In genomic region chr15:71252036-71252898, GRCh38 we compare ENCODE assay signal across 14 cellular contexts.
DNase-seq lines count a peak whose midpoint lies in the region; ATAC-seq and TF ChIP-seq lines count a peak whose summit lies in the region.
"Had no signal": no experiment of that assay in that cellular context is flagged by ENCODE, and none has a peak within 500 bp of the region (broad histone marks: within the 10 kb centered on the region; RNA-seq: fewer than 3 reads in every experiment).

No MANE protein-coding gene starts in this region.

- peaks cover 27 to 28% of the 10 kb centered on the region in 2 experiments for H3K4me1 ChIP-seq in HCT116 (ENCODE audit: control insufficient read depth in 1 of 2, insufficient read depth in 2 of 2, low read length in 2 of 2)
- peaks cover 26 to 35% of the 10 kb centered on the region in 2 experiments; a peak in 3 of 4 replicates for H3K4me1 ChIP-seq in SK-N-SH (ENCODE audit: control insufficient read depth in 1 of 2, insufficient read depth in 2 of 2, low read depth in 1 of 2, low read length in 1 of 2)
- H3K4me1 ChIP-seq in A673 (ENCODE audit: insufficient read depth, low read length, poor library complexity, severe bottlenecking) = no peaks in the 10 kb centered on the region

- no peaks in the 10 kb centered on the region for H3K9me3 ChIP-seq in HCT116 (ENCODE audit: control insufficient read depth in 1 of 2, insufficient read depth in 1 of 2, low read depth in 1 of 2, low read length in 2 of 2)
- H3K9me3 ChIP-seq in SK-N-SH = no peaks in the 10 kb centered on the region
- no peaks in the 10 kb centered on the region for H3K9me3 ChIP-seq in A673 (ENCODE audit: low read depth, low read length, poor library complexity, severe bottlenecking)

- WGBS in SK-N-SH (ENCODE audit: low lambda C conversion rate) = 0% methylated on average over 6 of the region's 6 CpGs

- H3K4me3 Mint-ChIP-seq in activated naive CD4-positive, alpha-beta T cell treated with anti-CD3 and anti-CD28 coated beads for 36 hours = no peak overlapping the region
- H3K4me3 Mint-ChIP-seq: activated CD4-positive, alpha-beta T cell treated with anti-CD3 and anti-CD28 coated beads, Interleukin-2, amount 10 ng/mL, durations not matched to agents 7 days and 5 days had no signal

- peak in 1 of 3 experiments; percentile 16; a peak in 1 of 6 replicates for TF ChIP-seq CTCF in HCT116 (IDR thresholded peaks at IDR 0.05 in 2 of 3, conservative IDR thresholded peaks at IDR 0.05 in 1 of 3; ENCODE audit: borderline replicate concordance in 1 of 3, insufficient read depth in 1 of 3, low read depth in 2 of 3, low read length in 2 of 3)
- peak; percentile 31 for TF ChIP-seq CTCF in SK-N-SH (IDR thresholded peaks at IDR 0.05)
- peak; percentile 15 for TF ChIP-seq CTCF in fibroblast of the aortic adventitia (IDR thresholded peaks at IDR 0.05; ENCODE audit: insufficient read depth, low read length)
- no peak for TF ChIP-seq CTCF in A673 (conservative IDR thresholded peaks at IDR 0.05; ENCODE audit: low read depth, low read length)

- H3K36me3 ChIP-seq in HCT116 (ENCODE audit: control insufficient read depth in 1 of 2, insufficient read depth in 2 of 2, low read length in 2 of 2) (no peaks in the 10 kb centered on the region), SK-N-SH (replicated peaks in 1 of 2; ENCODE audit: control insufficient read depth in 1 of 2, insufficient read depth in 2 of 2, low read length in 1 of 2) (peaks cover 0 to 12% of the 10 kb centered on the region in 2 experiments), A673 (ENCODE audit: insufficient read depth, low read length, poor library complexity, severe bottlenecking) (no peaks in the 10 kb centered on the region)

- TF ChIP-seq RAD21 in HCT116 (IDR thresholded peaks at IDR 0.05; ENCODE audit: low read depth) (no peak), SK-N-SH (IDR thresholded peaks at IDR 0.05; ENCODE audit: low read length) (0 out of 2 replicates have a peak, but pooled peaks have one; percentile 28)

- POLR2A ChIA-PET in HCT116 (lab: Charles Lee) (interaction anchor here (0.8 to 1.3 kb wide), 4 partner anchors 15 to 45 kb away, joined by 3 to 5 read pairs (median 3); no protein-coding TSS in a partner anchor), SK-N-SH (lab: Yijun Ruan, JAX) (no interaction called here), A673 (lab: Charles Lee; ENCODE audit: low non-redundant PET) (no interaction called here)

- no peaks in the 10 kb centered on the region for H3K9me3 Mint-ChIP-seq in activated naive CD4-positive, alpha-beta T cell treated with anti-CD3 and anti-CD28 coated beads for 36 hours
- H3K9me3 Mint-ChIP-seq: activated CD4-positive, alpha-beta T cell treated with anti-CD3 and anti-CD28 coated beads, Interleukin-2, amount 10 ng/mL, durations not matched to agents 7 days and 5 days had no signal

- H3K9ac ChIP-seq in HCT116 (ENCODE audit: low read length) = peak overlapping the region; percentile 19
- H3K9ac ChIP-seq in SK-N-SH = peak overlapping the region; percentile 57; the same call in 1 of the 2 replicates

- RAD21 ChIA-PET in HCT116 (lab: Charles Lee; ENCODE audit: low non-redundant PET in 1 of 2, low total read pairs in 2 of 2, uncharacterized antibody in 2 of 2, unreplicated experiment in 2 of 2) = no interaction called here

- H2AFZ ChIP-seq in HCT116 (ENCODE audit: low read depth, low read length, poor library complexity, severe bottlenecking) (no peak overlapping the region), SK-N-SH (ENCODE audit: low read depth) (no peak overlapping the region)

- H3K4me3 ChIP-seq in HCT116 (replicated peaks in 1 of 2; ENCODE audit: low read depth in 1 of 2, low read length in 2 of 2) (no peak overlapping the region), SK-N-SH (ENCODE audit: low read depth in 2 of 2, low read length in 1 of 2) (no peak overlapping the region), fibroblast of the aortic adventitia (ENCODE audit: low read depth, low read length) (no peak overlapping the region), A673 (ENCODE audit: low read depth, low read length, poor library complexity, severe bottlenecking) (no peak overlapping the region)
- H3K4me3 ChIP-seq: dorsolateral prefrontal cortex had no signal

- H4K20me1 ChIP-seq in HCT116 (ENCODE audit: insufficient read depth) (no peaks in the 10 kb centered on the region), SK-N-SH (ENCODE audit: insufficient read depth) (no peaks in the 10 kb centered on the region)

- H3K27me3 ChIP-seq in HCT116 (ENCODE audit: insufficient read depth, low read length) = no peaks in the 10 kb centered on the region
- no peaks in the 10 kb centered on the region for H3K27me3 ChIP-seq in SK-N-SH (ENCODE audit: insufficient read depth)
- H3K27me3 ChIP-seq in A673 (replicated peaks; ENCODE audit: insufficient read depth, low read depth, low read length, poor library complexity) = no peaks in the 10 kb centered on the region

- peak; percentile 86 for ATAC-seq in HCT116
- no peak for ATAC-seq in HG02973 (IDR thresholded peaks at IDR 0.05; ENCODE audit: unreplicated experiment)

- H3K4me2 ChIP-seq in HCT116 (ENCODE audit: low read length) (peak overlapping the region; percentile 58), SK-N-SH (0 out of 2 replicates have a peak overlapping the region, but pooled peaks have one; percentile 23)

- TF ChIP-seq POLR2A in HCT116 (IDR thresholded peaks at IDR 0.05; ENCODE audit: borderline replicate concordance, extremely low read depth, insufficient read depth, insufficient read length) = peak; percentile 43

- peak overlapping the region; percentile 71 for H3K27ac ChIP-seq in HCT116 (ENCODE audit: low read depth, low read length)
- H3K27ac ChIP-seq in SK-N-SH (ENCODE audit: low read depth in 2 of 2, low read length in 1 of 2) = peak overlapping the region; percentile 91 to 99
- no peak overlapping the region for H3K27ac ChIP-seq in A673 (ENCODE audit: low read depth, low read length, poor library complexity, severe bottlenecking)

- no peaks in the 10 kb centered on the region for H3K79me2 ChIP-seq in HCT116 (ENCODE audit: insufficient read depth, low read length)
- no peaks in the 10 kb centered on the region for H3K79me2 ChIP-seq in SK-N-SH (ENCODE audit: insufficient read depth)

- H3K27ac Mint-ChIP-seq in activated naive CD4-positive, alpha-beta T cell treated with anti-CD3 and anti-CD28 coated beads for 36 hours = no peak overlapping the region
- H3K27ac Mint-ChIP-seq: activated CD4-positive, alpha-beta T cell treated with anti-CD3 and anti-CD28 coated beads, Interleukin-2, amount 10 ng/mL, durations not matched to agents 7 days and 5 days had no signal

- peak; percentile 83 for DNase-seq in HCT116 (ENCODE audit: low read depth, low spot score)
- peak; percentile 62 for DNase-seq in SK-N-SH
- peak; percentile 77 for DNase-seq in fibroblast of the aortic adventitia (ENCODE audit: low read depth)
- DNase-seq in pulmonary artery endothelial cell (ENCODE audit: low read depth, low spot score) = peak; percentile 43
- no peak for DNase-seq in activated naive CD4-positive, alpha-beta T cell treated with anti-CD3 and anti-CD28 coated beads for 36 hours
- DNase-seq in central memory CD4-positive, alpha-beta T cell = no peak
- DNase-seq in A673 (ENCODE audit: low spot score) = no peak
- DNase-seq: activated CD4-positive, alpha-beta T cell treated with anti-CD3 and anti-CD28 coated beads, Interleukin-2, amount 10 ng/mL, durations not matched to agents 7 days and 5 days; activated naive CD4-positive, alpha-beta T cell; COR-L47; dorsolateral prefrontal cortex; midbrain; NCI-H524 treated with DMSO at 0.1 percent for 48 hours had no signal

- H3F3A ChIP-seq in SK-N-SH (replicated peaks; ENCODE audit: insufficient read depth) = peaks cover 37% of the 10 kb centered on the region

- intact Hi-C loops in HCT116 (cut with micrococcal nuclease) (no loop called here), A673 (cut with micrococcal nuclease; ENCODE audit: unreplicated experiment) (no loop called here)
- intact Hi-C loops in activated naive CD4-positive, alpha-beta T cell treated with anti-CD3 and anti-CD28 coated beads for 36 hours (cut with micrococcal nuclease) = no loop called here

- TSS peak; percentile 50 for BruUV-seq in HCT116 (replicated peaks; lab: Mats Ljungman, UMichigan)
- no TSS peak for BruUV-seq in A673 (replicated peaks; lab: Mats Ljungman, UMichigan)

- no peaks in the 10 kb centered on the region for H3K4me1 Mint-ChIP-seq in activated naive CD4-positive, alpha-beta T cell treated with anti-CD3 and anti-CD28 coated beads for 36 hours (ENCODE audit: low read depth)
- H3K4me1 Mint-ChIP-seq: activated CD4-positive, alpha-beta T cell treated with anti-CD3 and anti-CD28 coated beads, Interleukin-2, amount 10 ng/mL, durations not matched to agents 7 days and 5 days had no signal

- CTCF ChIA-PET in HCT116 (lab: Charles Lee) (interaction anchor here (0.8 to 1.2 kb wide), 2 partner anchors 15 to 188 kb away, joined by 3 read pairs; no protein-coding TSS in a partner anchor), SK-N-SH (lab: Yijun Ruan, JAX) (interaction anchor here (1.0 to 1.4 kb wide), 5 partner anchors 13 to 532 kb away, joined by 3 to 4 read pairs (median 3); no protein-coding TSS in a partner anchor), A673 (lab: Charles Lee) (no interaction called here)
- CTCF ChIA-PET in activated naive CD4-positive, alpha-beta T cell treated with anti-CD3 and anti-CD28 coated beads for 36 hours (lab: Charles Lee) = no interaction called here

- TF ChIP-seq EP300 in SK-N-SH (IDR thresholded peaks at IDR 0.05; ENCODE audit: borderline replicate concordance in 1 of 2, low read depth in 1 of 2, low read length in 1 of 2) = peak; percentile 85 to 90

- H3K36me3 Mint-ChIP-seq in activated naive CD4-positive, alpha-beta T cell treated with anti-CD3 and anti-CD28 coated beads for 36 hours (ENCODE audit: low read depth) = no peaks in the 10 kb centered on the region

- H3K27me3 Mint-ChIP-seq in activated naive CD4-positive, alpha-beta T cell treated with anti-CD3 and anti-CD28 coated beads for 36 hours (ENCODE audit: low read depth) = no peaks in the 10 kb centered on the region
- H3K27me3 Mint-ChIP-seq: activated CD4-positive, alpha-beta T cell treated with anti-CD3 and anti-CD28 coated beads, Interleukin-2, amount 10 ng/mL, durations not matched to agents 7 days and 5 days had no signal

- H3K9me2 ChIP-seq in HCT116 (ENCODE audit: insufficient read depth) (no peaks in the 10 kb centered on the region), SK-N-SH (no peaks in the 10 kb centered on the region)

TF ChIP-seq in SK-N-SH, 30 proteins besides CTCF, POLR2A, EP300 and RAD21 (continues in another document):
- TF ChIP-seq NRF1 (IDR thresholded peaks at IDR 0.05; ENCODE audit: low read depth, low read length) = no peak
- TF ChIP-seq NFIC (IDR thresholded peaks at IDR 0.05; ENCODE audit: borderline replicate concordance) = peak; percentile 72
- TF ChIP-seq ELF1 (IDR thresholded peaks at IDR 0.05) = no peak
- TF ChIP-seq FOXM1 (IDR thresholded peaks at IDR 0.05; ENCODE audit: low read depth) = peak; percentile 76; the same call in 1 of the 2 replicates
- TF ChIP-seq TAF1 (IDR thresholded peaks at IDR 0.05; ENCODE audit: borderline replicate concordance, low read depth, low read length) = no peak
- TF ChIP-seq JUND (IDR thresholded peaks at IDR 0.05) = peak; percentile 83
- TF ChIP-seq RCOR1 (IDR thresholded peaks at IDR 0.05; ENCODE audit: low read length) = peak; percentile 52; the same call in 1 of the 2 replicates
- peak; percentile 77; the same call in 1 of the 2 replicates for TF ChIP-seq TEAD4 (IDR thresholded peaks at IDR 0.05; ENCODE audit: borderline replicate concordance, insufficient read depth)

Comparison
In these comparisons a context has a peak if more than half of its experiments do, and no peak if none do; other contexts are left out.
1. DNase-seq: peak in HCT116 (single experiment), SK-N-SH (single experiment), fibroblast of the aortic adventitia (single experiment) and pulmonary artery endothelial cell (single experiment); none in activated naive CD4-positive, alpha-beta T cell treated with anti-CD3 and anti-CD28 coated beads for 36 hours (single experiment), central memory CD4-positive, alpha-beta T cell (single experiment) and A673 (single experiment).
2. CTCF ChIA-PET loops: an anchor here in HCT116 (0.8 to 1.2 kb wide) and SK-N-SH (1.0 to 1.4 kb wide); none called in activated naive CD4-positive, alpha-beta T cell treated with anti-CD3 and anti-CD28 coated beads for 36 hours and A673.
3. Of the 11 proteins assayed by ChIP-seq in both SK-N-SH and HCT116: peak only in SK-N-SH: RAD21, YY1 and ZBTB33; only in HCT116: POLR2AphosphoS5 and SIN3A; in both: JUND and MAX; in neither: 3; mixed calls (peak in some experiments, not most) for 1.